Comparison of ENCODE assay signal across 8 cellular contexts in the genomic region with DNA sequence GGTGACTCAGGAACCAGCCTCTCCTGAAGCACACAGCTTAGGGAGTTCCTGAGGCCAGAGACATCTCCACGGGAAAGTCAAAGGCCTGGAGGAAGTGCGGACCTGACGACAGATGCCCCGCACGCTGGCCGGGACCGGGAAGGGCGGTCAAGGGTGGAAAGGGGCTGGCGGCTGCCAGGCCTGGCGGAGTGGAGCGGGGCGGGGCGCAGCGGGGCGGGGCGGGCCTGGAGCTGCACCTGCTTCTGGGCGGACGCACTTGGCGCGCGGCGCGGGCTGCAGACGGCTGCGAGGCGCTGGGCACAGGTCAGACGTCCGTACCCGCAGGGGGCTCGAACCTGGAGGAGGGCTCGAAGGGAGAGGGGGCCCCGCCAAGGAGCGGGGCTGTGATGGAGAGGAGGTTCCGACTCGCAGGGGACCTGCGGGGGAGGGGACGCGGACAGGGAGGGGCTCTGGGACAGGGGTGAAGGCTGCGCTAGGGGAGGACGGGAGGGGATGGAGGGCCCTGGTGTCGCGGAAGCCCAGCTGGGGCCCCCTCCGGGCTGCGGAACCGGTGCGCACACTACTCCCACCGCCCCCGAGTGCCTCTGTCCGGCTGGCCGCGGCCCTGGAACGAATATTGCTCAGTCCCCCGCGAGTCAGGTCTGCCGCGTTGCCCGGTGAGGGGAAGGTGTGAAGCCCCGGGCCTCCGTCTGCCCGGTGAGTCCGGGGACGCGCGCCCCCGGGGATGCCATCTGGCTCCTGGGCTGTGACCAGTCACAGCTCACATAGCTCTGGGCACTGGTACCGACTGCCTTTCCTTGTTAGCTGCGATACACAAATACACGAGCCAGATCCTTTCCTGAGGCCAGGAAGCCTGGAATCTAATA. TPM values are rescaled to one million over a fixed set of nuclear protein-coding genes. Genes with fewer than 3 reads are reported as not detected.
DNase-seq lines count a peak whose midpoint lies in the region; ATAC-seq lines count a peak whose summit lies in the region.

A gene (plus strand): TSS at position 253 of the 866 bp plus-strand sequence. CDS start 36,635 bp downstream, outside the sequence.

- peaks cover 5% of the 10 kb centered on the region for H3K9me3 Mint-ChIP-seq in activated T-helper 1 cell treated with anti-CD3 and anti-CD28 coated beads, Interleukin-12 subunit alpha, Interleukin-12 subunit beta, Interleukin-2, Interleukin-4 antibody, amounts not matched to agents 30 ng/mL and 10 ng/mL and 1 ng/mL, durations not matched to agents 14 hours and 24 hours and 36 hours

- peak within 1 kb of the TSS; percentile 69 for H3K4me3 Mint-ChIP-seq in activated T-helper 1 cell treated with anti-CD3 and anti-CD28 coated beads, Interleukin-12 subunit alpha, Interleukin-12 subunit beta, Interleukin-2, Interleukin-4 antibody, amounts not matched to agents 30 ng/mL and 10 ng/mL and 1 ng/mL, durations not matched to agents 14 hours and 24 hours and 36 hours

- H3K27ac Mint-ChIP-seq in activated T-helper 1 cell treated with anti-CD3 and anti-CD28 coated beads, Interleukin-12 subunit alpha, Interleukin-12 subunit beta, Interleukin-2, Interleukin-4 antibody, amounts not matched to agents 30 ng/mL and 10 ng/mL and 1 ng/mL, durations not matched to agents 14 hours and 24 hours and 36 hours: peak within 1 kb of the TSS; percentile 67

- ATAC-seq in HG03039 (IDR thresholded peaks at IDR 0.05; ENCODE audit: unreplicated experiment): no peak

- peaks cover 3% of the 10 kb centered on the region for H3K9me3 ChIP-seq in iPS-18c (ENCODE audit: control insufficient read depth, insufficient read depth, low read length)

- peaks cover 46% of the 10 kb centered on the region for H3K27me3 Mint-ChIP-seq in activated T-helper 1 cell treated with anti-CD3 and anti-CD28 coated beads, Interleukin-12 subunit alpha, Interleukin-12 subunit beta, Interleukin-2, Interleukin-4 antibody, amounts not matched to agents 30 ng/mL and 10 ng/mL and 1 ng/mL, durations not matched to agents 14 hours and 24 hours and 36 hours (ENCODE audit: insufficient read depth)

- DNase-seq in DMS153 (lab: John Stamatoyannopoulos, UW) (peak; percentile 24), DMS153 treated with DMSO at 0.1 percent for 48 hours (lab: John Stamatoyannopoulos, UW; ENCODE audit: unreplicated experiment) (no peak), H4 (ENCODE audit: low spot score) (no peak), T-helper 9 cell (no peak)
- DNase-seq in activated T-helper 1 cell treated with anti-CD3 and anti-CD28 coated beads, Interleukin-12 subunit alpha, Interleukin-12 subunit beta, Interleukin-2, Interleukin-4 antibody, amounts not matched to agents 30 ng/mL and 10 ng/mL and 1 ng/mL, durations not matched to agents 14 hours and 24 hours and 36 hours (ENCODE audit: low spot score): no peak
- peak; percentile 26 to 32 for DNase-seq in stimulated activated CD4-positive, alpha-beta T cell treated with anti-CD3 and anti-CD28 coated beads, Interleukin-2, amount 100 ng/mL, for 48 hours

- H3K36me3 Mint-ChIP-seq in activated T-helper 1 cell treated with anti-CD3 and anti-CD28 coated beads, Interleukin-12 subunit alpha, Interleukin-12 subunit beta, Interleukin-2, Interleukin-4 antibody, amounts not matched to agents 30 ng/mL and 10 ng/mL and 1 ng/mL, durations not matched to agents 14 hours and 24 hours and 36 hours (ENCODE audit: low read depth): no peaks in the 10 kb centered on the region

- peaks cover 26% of the 10 kb centered on the region for H3K4me1 Mint-ChIP-seq in activated T-helper 1 cell treated with anti-CD3 and anti-CD28 coated beads, Interleukin-12 subunit alpha, Interleukin-12 subunit beta, Interleukin-2, Interleukin-4 antibody, amounts not matched to agents 30 ng/mL and 10 ng/mL and 1 ng/mL, durations not matched to agents 14 hours and 24 hours and 36 hours (ENCODE audit: low read depth)

- H3K4me3 ChIP-seq in iPS-18c (ENCODE audit: insufficient read depth, low read depth, low read length): peak within 1 kb of the TSS; percentile 50

- intact Hi-C loops in activated T-helper 1 cell treated with anti-CD3 and anti-CD28 coated beads, Interleukin-12 subunit alpha, Interleukin-12 subunit beta, Interleukin-2, Interleukin-4 antibody, amounts not matched to agents 30 ng/mL and 10 ng/mL and 1 ng/mL, durations not matched to agents 14 hours and 24 hours and 36 hours (cut with micrococcal nuclease): loop anchor here (2.0 to 5.0 kb wide), 3 partner anchors 79 to 251 kb away; a partner anchor contains a TSS

RNA-seq across cellular contexts. Expression of the gene that starts here (rescaled TPM):
- 0.24 and 0.26 TPM in 2 replicates for total RNA-seq in activated T-helper 1 cell treated with anti-CD3 and anti-CD28 coated beads, Interleukin-12 subunit alpha, Interleukin-12 subunit beta, Interleukin-2, Interleukin-4 antibody, amounts not matched to agents 30 ng/mL and 10 ng/mL and 1 ng/mL, durations not matched to agents 14 hours and 24 hours and 36 hours
- total RNA-seq in H4 (2014; rRNA removed; shearing (Covaris generic)): not detected in 2 replicates

Comparison
In these comparisons a context has a peak if more than half of its experiments do, and no peak if none do; other contexts are left out.
1. DNase-seq: peak in DMS153 (single experiment) and stimulated activated CD4-positive, alpha-beta T cell treated with anti-CD3 and anti-CD28 coated beads, Interleukin-2, amount 100 ng/mL, for 48 hours (2 of 2); none in DMS153 treated with DMSO at 0.1 percent for 48 hours (single experiment), activated T-helper 1 cell treated with anti-CD3 and anti-CD28 coated beads, Interleukin-12 subunit alpha, Interleukin-12 subunit beta, Interleukin-2, Interleukin-4 antibody, amounts not matched to agents 30 ng/mL and 10 ng/mL and 1 ng/mL, durations not matched to agents 14 hours and 24 hours and 36 hours (single experiment), H4 (single experiment) and T-helper 9 cell (single experiment).